ENCODE assay signal across 10 cellular contexts in the genomic region with DNA sequence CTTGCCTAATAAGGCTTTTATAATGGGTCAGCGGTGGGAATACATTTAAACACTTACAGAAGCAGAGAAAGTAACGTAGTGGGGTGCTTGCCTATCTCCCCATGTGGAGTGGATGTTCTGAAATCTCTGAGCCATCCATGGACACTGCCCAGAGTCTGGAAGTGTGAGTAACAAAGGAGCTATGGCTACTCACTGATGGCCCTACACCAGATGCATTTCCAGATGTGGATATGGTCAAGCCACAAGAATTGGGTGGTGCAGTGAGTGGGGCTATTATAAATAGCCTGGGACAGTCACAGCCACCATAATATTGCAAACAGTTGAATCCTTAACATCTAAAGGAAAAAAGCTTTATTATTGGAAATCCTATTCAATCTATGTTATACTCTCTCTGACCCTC.
"Had no signal": no experiment of that assay in that cellular context is flagged by ENCODE, and none has a peak within 500 bp of the region (broad histone marks: within the 10 kb centered on the region; RNA-seq: fewer than 3 reads in every experiment).

No MANE protein-coding gene starts in this region.

- H3K4me1 ChIP-seq: esophagus squamous epithelium had no signal

- H3K36me3 ChIP-seq: esophagus squamous epithelium, neural progenitor cell, pancreas, tibial nerve, vagina had no signal

- H2AFZ ChIP-seq: neural progenitor cell had no signal

- H3K36me3 Mint-ChIP-seq: activated CD4-positive, alpha-beta memory T cell treated with anti-CD3 and anti-CD28 coated beads for 36 hours; neural progenitor cell had no signal

- ATAC-seq: pancreas had no signal

- H3K9me3 Mint-ChIP-seq: activated CD4-positive, alpha-beta memory T cell treated with anti-CD3 and anti-CD28 coated beads for 36 hours; neural progenitor cell; T-helper 2 cell treated with Interferon-gamma antibody and Interleukin-4, amounts not matched to agents 5 μg/mL and 100 μg/mL, for 36 hours had no signal

- H3K4me3 ChIP-seq: esophagus squamous epithelium, neural progenitor cell, pancreas, tibial nerve, vagina had no signal

- H3K27ac ChIP-seq: esophagus squamous epithelium, neural progenitor cell, pancreas, tibial nerve, vagina had no signal

- DNase-seq: activated CD4-positive, alpha-beta memory T cell treated with anti-CD3 and anti-CD28 coated beads for 36 hours; activated CD4-positive, alpha-beta T cell treated with anti-CD3 and anti-CD28 coated beads for 1 hour; activated T-cell treated with anti-CD3 and anti-CD28 coated beads, Interleukin-2, amount 50 U/mL, for 48 hours; esophagus squamous epithelium; kidney; pancreas had no signal

- H3K9ac ChIP-seq: neural progenitor cell had no signal

- H3K4me2 ChIP-seq: neural progenitor cell had no signal

- H3K9me3 ChIP-seq: esophagus squamous epithelium, pancreas, tibial nerve, vagina had no signal

- H3K27me3 ChIP-seq: esophagus squamous epithelium, neural progenitor cell, pancreas, tibial nerve, vagina had no signal

- H3K4me3 Mint-ChIP-seq: activated CD4-positive, alpha-beta memory T cell treated with anti-CD3 and anti-CD28 coated beads for 36 hours; neural progenitor cell; T-helper 2 cell treated with Interferon-gamma antibody and Interleukin-4, amounts not matched to agents 5 μg/mL and 100 μg/mL, for 36 hours had no signal

- H3K27ac Mint-ChIP-seq: activated CD4-positive, alpha-beta memory T cell treated with anti-CD3 and anti-CD28 coated beads for 36 hours; neural progenitor cell; T-helper 2 cell treated with Interferon-gamma antibody and Interleukin-4, amounts not matched to agents 5 μg/mL and 100 μg/mL, for 36 hours had no signal
